Comparison of ENCODE assay signal across 14 cellular contexts in the genomic region with DNA sequence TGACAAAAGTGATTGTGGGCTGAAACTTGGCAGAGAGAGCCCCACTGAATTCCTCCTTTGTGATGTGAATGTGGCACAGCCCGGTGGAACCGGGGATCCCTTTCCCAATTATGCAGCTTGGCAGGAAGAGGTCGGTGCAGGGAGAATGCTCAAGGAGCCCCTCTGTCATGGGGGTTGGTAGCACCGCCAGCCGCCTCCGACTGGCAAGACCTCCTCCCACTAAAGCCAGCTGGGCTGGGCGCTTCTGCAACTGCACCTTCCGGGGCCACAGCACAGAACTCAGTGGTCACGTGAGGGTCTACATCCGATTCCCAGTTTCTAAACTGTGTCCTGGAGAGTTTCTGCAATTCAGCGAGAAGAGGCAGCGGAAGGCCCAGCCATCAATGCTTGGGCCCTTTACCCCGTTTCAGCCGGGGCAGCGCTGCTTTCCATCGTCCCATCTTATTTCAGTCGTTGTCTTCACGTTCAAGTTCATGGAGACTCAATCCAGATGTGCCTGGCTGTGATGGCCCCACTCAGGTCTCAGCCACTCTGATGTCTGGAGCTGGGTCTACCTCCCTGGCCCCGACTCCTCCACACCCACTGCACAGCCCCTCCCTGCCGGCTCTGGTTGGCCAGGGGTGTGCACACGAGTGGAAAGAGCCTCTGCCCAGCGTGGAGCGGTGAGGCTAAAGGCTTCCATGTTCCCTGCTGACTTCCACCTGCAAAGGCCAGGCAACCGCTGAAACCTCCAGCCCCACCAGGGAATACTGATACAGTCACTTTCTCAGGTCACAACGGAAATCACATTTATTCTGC. TPM values are rescaled to one million over a fixed set of nuclear protein-coding genes. Genes with fewer than 3 reads are reported as not detected.
A peak's percentile ranks its signal among the peaks of the same experiment; 100 is the strongest.
DNase-seq lines count a peak whose midpoint lies in the region; ATAC-seq and TF ChIP-seq lines count a peak whose summit lies in the region.
"Had no signal": no experiment of that assay in that cellular context is flagged by ENCODE, and none has a peak within 500 bp of the region (broad histone marks: within the 10 kb centered on the region; RNA-seq: fewer than 3 reads in every experiment).

No MANE protein-coding gene starts in this region.

- no peaks in the 10 kb centered on the region for H3K9me3 ChIP-seq in Caco-2
- no peaks in the 10 kb centered on the region for H3K9me3 ChIP-seq in iPS DF 6.9 (ENCODE audit: control insufficient read depth, insufficient read depth, low read length)
- no peaks in the 10 kb centered on the region for H3K9me3 ChIP-seq in neuronal stem cell (replicated peaks in 1 of 2; ENCODE audit: control insufficient read depth in 2 of 2, insufficient read depth in 1 of 2, low read depth in 1 of 2, low read length in 2 of 2)
- no peaks in the 10 kb centered on the region for H3K9me3 ChIP-seq in colonic mucosa
- H3K9me3 ChIP-seq: lower lobe of right lung, ovary had no signal

- no peak overlapping the region for H3K4me3 Mint-ChIP-seq in Caco-2 (ENCODE audit: unreplicated experiment)
- H3K4me3 Mint-ChIP-seq: activated naive CD4-positive, alpha-beta T cell treated with anti-CD3 and anti-CD28 coated beads, Interleukin-2, amount 50 U/mL, for 24 hours had no signal

- no peak overlapping the region for H3K23ac ChIP-seq in neuronal stem cell (ENCODE audit: low read depth, low read length, poor library complexity)

- H3K36me3 ChIP-seq in Caco-2 (ENCODE audit: control insufficient read depth, insufficient read depth, low read length) (no peaks in the 10 kb centered on the region; the same call in 1 of the 2 replicates), iPS DF 6.9 (ENCODE audit: control insufficient read depth, insufficient read depth, low read length) (no peaks in the 10 kb centered on the region), neuronal stem cell (replicated peaks in 1 of 2; ENCODE audit: control insufficient read depth in 2 of 2, insufficient read depth in 2 of 2, low read length in 2 of 2) (no peaks in the 10 kb centered on the region), colonic mucosa (no peaks in the 10 kb centered on the region)
- H3K36me3 ChIP-seq: lower lobe of right lung, ovary had no signal

- BruUV-seq in Caco-2 (replicated peaks; lab: Mats Ljungman, UMichigan), result no TSS peak

- intact Hi-C loops in Caco-2 (cut with micrococcal nuclease; ENCODE audit: unreplicated experiment), result no loop called here
- intact Hi-C loops in colonic mucosa (cut with DNase I), result no loop called here

- no peak overlapping the region for H2BK15ac ChIP-seq in neuronal stem cell (ENCODE audit: low read length)

- no peak overlapping the region for H2BK120ac ChIP-seq in neuronal stem cell (ENCODE audit: low read depth, low read length)

- TF ChIP-seq CTCF in Caco-2 (IDR thresholded peaks at IDR 0.05; ENCODE audit: insufficient read depth in 1 of 2, low read depth in 1 of 2, low read length in 1 of 2, severe bottlenecking in 1 of 2, unreplicated experiment in 1 of 2) (no peak), colonic mucosa (IDR thresholded peaks at IDR 0.05) (no peak)

- no peaks in the 10 kb centered on the region for H3K27me3 Mint-ChIP-seq in Caco-2 (ENCODE audit: insufficient read depth, unreplicated experiment)
- H3K27me3 Mint-ChIP-seq: activated naive CD4-positive, alpha-beta T cell treated with anti-CD3 and anti-CD28 coated beads, Interleukin-2, amount 50 U/mL, for 24 hours had no signal

- H3K4ac ChIP-seq in neuronal stem cell (ENCODE audit: low read length), result no peak overlapping the region

- H3K27ac Mint-ChIP-seq in Caco-2 (ENCODE audit: unreplicated experiment), result peak overlapping the region; percentile 53
- H3K27ac Mint-ChIP-seq in activated naive CD4-positive, alpha-beta T cell treated with anti-CD3 and anti-CD28 coated beads, Interleukin-2, amount 50 U/mL, for 72 hours, result no peak overlapping the region
- H3K27ac Mint-ChIP-seq: activated naive CD4-positive, alpha-beta T cell treated with anti-CD3 and anti-CD28 coated beads, Interleukin-2, amount 50 U/mL, for 24 hours had no signal

- H2AK5ac ChIP-seq in neuronal stem cell (ENCODE audit: low read depth, low read length), result peak overlapping the region; percentile 53

- H4K8ac ChIP-seq in neuronal stem cell (ENCODE audit: low read depth, low read length), result no peak overlapping the region

- H3K18ac ChIP-seq in neuronal stem cell (ENCODE audit: low read length), result peak overlapping the region; percentile 74

- H3K79me1 ChIP-seq in neuronal stem cell (ENCODE audit: low read depth, low read length), result no peaks in the 10 kb centered on the region

- H3K4me3 ChIP-seq in Caco-2 (ENCODE audit: low read depth, low read length), result no peak overlapping the region
- no peak overlapping the region for H3K4me3 ChIP-seq in iPS DF 6.9 (ENCODE audit: low read length)
- peak overlapping the region; percentile 19 to 31 for H3K4me3 ChIP-seq in neuronal stem cell (ENCODE audit: low read length in 2 of 2)
- no peak overlapping the region for H3K4me3 ChIP-seq in colonic mucosa
- H3K4me3 ChIP-seq: lower lobe of right lung, ovary had no signal

- no peak for DNase-seq in Caco-2
- DNase-seq in amygdala (lab: John Stamatoyannopoulos, UW), result peak in 44 of 56 donors; percentile 18 to 80 (median 51)
- no peak for DNase-seq in iPS DF 6.9 (ENCODE audit: low read depth, low spot score)
- no peak for DNase-seq in neuronal stem cell (ENCODE audit: low spot score)
- no peak for DNase-seq in colonic mucosa
- DNase-seq in LoVo (ENCODE audit: low spot score), result no peak
- no peak for DNase-seq in NOMO-1 treated with DMSO at 0.1 percent for 48 hours (lab: John Stamatoyannopoulos, UW; ENCODE audit: unreplicated experiment)
- no peak for DNase-seq in activated naive CD4-positive, alpha-beta T cell treated with anti-CD3 and anti-CD28 coated beads, Interleukin-2, amount 50 U/mL, for 72 hours (ENCODE audit: low spot score in 2 of 2)
- DNase-seq: cortex of kidney, lower lobe of right lung, NCI-H1417, NCI-H510A treated with DMSO at 0.1 percent for 48 hours had no signal

- H3K4me1 Mint-ChIP-seq in Caco-2 (ENCODE audit: low read depth, unreplicated experiment), result peaks cover 9% of the 10 kb centered on the region
- H3K4me1 Mint-ChIP-seq: activated naive CD4-positive, alpha-beta T cell treated with anti-CD3 and anti-CD28 coated beads, Interleukin-2, amount 50 U/mL, for 24 hours had no signal

- H3K27ac ChIP-seq in iPS DF 6.9 (ENCODE audit: low read length), result peak overlapping the region; percentile 50
- peak overlapping the region; percentile 31 for H3K27ac ChIP-seq in neuronal stem cell (replicated peaks; ENCODE audit: low read length)
- H3K27ac ChIP-seq in colonic mucosa, result no peak overlapping the region
- H3K27ac ChIP-seq: lower lobe of right lung, ovary had no signal

- POLR2A ChIA-PET in Caco-2 (lab: Charles Lee), result no interaction called here

- H3K14ac ChIP-seq in neuronal stem cell (ENCODE audit: low read length), result no peak overlapping the region

- H2AFZ ChIP-seq in neuronal stem cell (ENCODE audit: low read length), result peak overlapping the region; percentile 71

- WGBS in iPS DF 6.9 (ENCODE audit: insufficient coverage, insufficient read length), result no CpG with 5 or more reads among the region's 25 CpGs
- WGBS in neuronal stem cell (ENCODE audit: extremely low coverage in 2 of 2, insufficient read length in 2 of 2, insufficient replicate concordance in 1 of 2), 2 donors, result no CpG with 5 or more reads among the region's 25 CpGs

- no peak overlapping the region for H2BK12ac ChIP-seq in neuronal stem cell (ENCODE audit: low read length)

- H4K91ac ChIP-seq in neuronal stem cell (ENCODE audit: low read depth, low read length, poor library complexity), result peak overlapping the region; percentile 22

- ATAC-seq in activated naive CD4-positive, alpha-beta T cell treated with anti-CD3 and anti-CD28 coated beads, Interleukin-2, amount 50 U/mL, for 72 hours, result no peak

- H3K9me3 Mint-ChIP-seq in Caco-2 (ENCODE audit: unreplicated experiment), result no peaks in the 10 kb centered on the region
- no peaks in the 10 kb centered on the region for H3K9me3 Mint-ChIP-seq in activated naive CD4-positive, alpha-beta T cell treated with anti-CD3 and anti-CD28 coated beads, Interleukin-2, amount 50 U/mL, for 72 hours
- H3K9me3 Mint-ChIP-seq: activated naive CD4-positive, alpha-beta T cell treated with anti-CD3 and anti-CD28 coated beads, Interleukin-2, amount 50 U/mL, for 24 hours had no signal

- H2BK5ac ChIP-seq in neuronal stem cell (ENCODE audit: low read length), result no peak overlapping the region

- H3K27me3 ChIP-seq in Caco-2 (replicated peaks; ENCODE audit: control insufficient read depth, insufficient read depth, low read length), result no peaks in the 10 kb centered on the region
- H3K27me3 ChIP-seq in iPS DF 6.9 (ENCODE audit: control insufficient read depth, insufficient read depth, low read length), result no peaks in the 10 kb centered on the region
- no peaks in the 10 kb centered on the region for H3K27me3 ChIP-seq in neuronal stem cell (ENCODE audit: control insufficient read depth in 3 of 3, insufficient read depth in 3 of 3, low read depth in 1 of 3, low read length in 3 of 3)
- H3K27me3 ChIP-seq in colonic mucosa, result no peaks in the 10 kb centered on the region
- H3K27me3 ChIP-seq: ovary had no signal

- no peaks in the 10 kb centered on the region for H3K4me1 ChIP-seq in Caco-2
- peaks cover 11% of the 10 kb centered on the region for H3K4me1 ChIP-seq in iPS DF 6.9 (ENCODE audit: control insufficient read depth, insufficient read depth, low read length)
- H3K4me1 ChIP-seq in neuronal stem cell (ENCODE audit: control insufficient read depth in 2 of 2, insufficient read depth in 1 of 2, low read depth in 1 of 2, low read length in 2 of 2), result peaks cover 18 to 26% of the 10 kb centered on the region in 2 donors
- no peaks in the 10 kb centered on the region for H3K4me1 ChIP-seq in colonic mucosa

- H3K4me2 ChIP-seq in neuronal stem cell (ENCODE audit: insufficient read depth, low read length, poor library complexity, severe bottlenecking), result peak overlapping the region; percentile 51

- CTCF ChIA-PET in Caco-2 (lab: Charles Lee), result interaction anchor here (0.9 kb wide), 1 partner anchor 14 kb away, joined by 3 read pairs; no protein-coding TSS in a partner anchor

- H3K9ac ChIP-seq in neuronal stem cell (ENCODE audit: low read depth, low read length, poor library complexity) (no peak overlapping the region), colonic mucosa (ENCODE audit: low read depth in 2 of 2, low read length in 2 of 2) (no peak overlapping the region)

- H3K36me3 Mint-ChIP-seq in Caco-2 (ENCODE audit: insufficient read depth, unreplicated experiment), result peaks cover 22% of the 10 kb centered on the region
- no peaks in the 10 kb centered on the region for H3K36me3 Mint-ChIP-seq in activated naive CD4-positive, alpha-beta T cell treated with anti-CD3 and anti-CD28 coated beads, Interleukin-2, amount 50 U/mL, for 72 hours
- H3K36me3 Mint-ChIP-seq: activated naive CD4-positive, alpha-beta T cell treated with anti-CD3 and anti-CD28 coated beads, Interleukin-2, amount 50 U/mL, for 24 hours had no signal

RNA-seq across cellular contexts. Expression of gene FHAD1, which starts 39.8 kb away (rescaled TPM):
- total RNA-seq in Caco-2 (2022) (0.18 TPM in 1 of 2 replicates, not detected in the other), colonic mucosa (1 to 10 TPM; 1.5 to 1.8 TPM)
- polyA plus RNA-seq in neuronal stem cell (2013, experiment 1 of 2), result 1.8 TPM
- 1.8 TPM for polyA plus RNA-seq in neuronal stem cell (2013, experiment 2 of 2)
- under 1 TPM in 1 of 2 donors, not detected in 1; 0.27 TPM for total RNA-seq in activated naive CD4-positive, alpha-beta T cell treated with anti-CD3 and anti-CD28 coated beads, Interleukin-2, amount 50 U/mL, for 72 hours

RNA-seq across cellular contexts. Expression of gene TMEM51, which starts 53.7 kb away (rescaled TPM):
- total RNA-seq in Caco-2 (2022) (24.7 and 25.0 TPM in 2 replicates), colonic mucosa (10 to 100 TPM; 21.3 to 28.6 TPM)
- 9.6 TPM for polyA plus RNA-seq in neuronal stem cell (2013, experiment 1 of 2)
- 9.7 TPM for polyA plus RNA-seq in neuronal stem cell (2013, experiment 2 of 2)
- total RNA-seq in activated naive CD4-positive, alpha-beta T cell treated with anti-CD3 and anti-CD28 coated beads, Interleukin-2, amount 50 U/mL, for 72 hours, result under 1 TPM in 1 of 2 donors, not detected in 1; 0.35 TPM

Comparison
In these comparisons a context has a peak if more than half of its experiments do, and no peak if none do; other contexts are left out.
1. DNase-seq: peak in amygdala (44 of 56); none in Caco-2 (0 of 2), iPS DF 6.9 (single experiment), neuronal stem cell (single experiment), colonic mucosa (single experiment), LoVo (single experiment), NOMO-1 treated with DMSO at 0.1 percent for 48 hours (single experiment) and activated naive CD4-positive, alpha-beta T cell treated with anti-CD3 and anti-CD28 coated beads, Interleukin-2, amount 50 U/mL, for 72 hours (0 of 2).
2. H3K4me3 ChIP-seq: peak in neuronal stem cell (2 of 2); none in Caco-2 (single experiment), iPS DF 6.9 (single experiment) and colonic mucosa (single experiment).
3. RNA of gene TMEM51, which starts 53.7 kb away (total RNA-seq): 21.3 to 28.6 TPM in colonic mucosa and 24.7 to 25.0 TPM in Caco-2; 0.35 TPM in activated naive CD4-positive, alpha-beta T cell treated with anti-CD3 and anti-CD28 coated beads, Interleukin-2, amount 50 U/mL, for 72 hours; every median in the first group is over 10 times any median in the second.